ENCODE assay signal across 1 cellular context in genomic region chr14:24110060-24110459, GRCh38.
TF ChIP-seq lines count a peak whose summit lies in the region.

No MANE protein-coding gene starts in this region.

TF ChIP-seq in H1, 55 proteins besides CTCF, POLR2A, EP300 and RAD21:
- no peak for TF ChIP-seq BCL11A (IDR thresholded peaks at IDR 0.05; ENCODE audit: low read depth in 2 of 2, low read length in 2 of 2)
